In genomic region chr9:96318921-96319560, GRCh38 we compare ENCODE assay signal across 24 cellular contexts. TPM values are rescaled to one million over a fixed set of nuclear protein-coding genes. Genes with fewer than 3 reads are reported as not detected.
"Had no signal": no experiment of that assay in that cellular context is flagged by ENCODE, and none has a peak within 500 bp of the region (broad histone marks: within the 10 kb centered on the region; RNA-seq: fewer than 3 reads in every experiment).

No MANE protein-coding gene starts in this region.

- H3K9me3 ChIP-seq: colonic mucosa, esophagus muscularis mucosa, gastrocnemius medialis, left ventricle myocardium inferior, sigmoid colon had no signal

- H3K36me3 Mint-ChIP-seq: activated naive CD4-positive, alpha-beta T cell treated with anti-CD3 and anti-CD28 coated beads, Interleukin-2, amount 10 ng/mL, durations not matched to agents 7 days and 5 days; neural progenitor cell; stimulated activated naive B cell treated with anti-CD40 and anti-IgM and Interleukin-4, amounts not matched to agents 10 μg/mL and 1 μg/mL and 100 μg/mL, for 72 hours had no signal

- H2AFZ ChIP-seq: neural progenitor cell had no signal

- H3K9me3 Mint-ChIP-seq: activated CD4-positive, alpha-beta memory T cell treated with anti-CD3 and anti-CD28 coated beads for 36 hours; naive thymus-derived CD8-positive, alpha-beta T cell; neural progenitor cell had no signal

- H3K4me3 Mint-ChIP-seq: activated B cell treated with CpG ODN at 0.5 μM for 24 hours; activated CD4-positive, alpha-beta memory T cell treated with anti-CD3 and anti-CD28 coated beads for 36 hours; activated naive CD4-positive, alpha-beta T cell treated with anti-CD3 and anti-CD28 coated beads, Interleukin-2, amount 10 ng/mL, durations not matched to agents 7 days and 5 days; activated T-cell treated with anti-CD3 and anti-CD28 coated beads, Interleukin-2, amount 50 U/mL, for 72 hours; mesothelial cell of epicardium; naive thymus-derived CD8-positive, alpha-beta T cell; neural progenitor cell; stimulated activated naive B cell treated with anti-CD40 and anti-IgM and Interleukin-4, amounts not matched to agents 10 μg/mL and 1 μg/mL and 100 μg/mL, for 72 hours had no signal

- H3K4me1 ChIP-seq: colonic mucosa, gastrocnemius medialis, left ventricle myocardium inferior, upper lobe of left lung had no signal

- H3K4me2 ChIP-seq: neural progenitor cell had no signal

- ATAC-seq: activated T-cell treated with anti-CD3 and anti-CD28 coated beads, Interleukin-2, amount 50 U/mL, for 72 hours; gastrocnemius medialis; naive thymus-derived CD8-positive, alpha-beta T cell had no signal

- FAIRE-seq: bronchial epithelial cell had no signal

- H3K4me1 Mint-ChIP-seq: activated B cell treated with CpG ODN at 0.5 μM for 24 hours; activated naive CD4-positive, alpha-beta T cell treated with anti-CD3 and anti-CD28 coated beads, Interleukin-2, amount 10 ng/mL, durations not matched to agents 7 days and 5 days had no signal

- H3K27ac ChIP-seq: colonic mucosa, esophagus muscularis mucosa, gastrocnemius medialis, left ventricle myocardium inferior, neural progenitor cell, sigmoid colon, upper lobe of left lung had no signal

- H3K27ac Mint-ChIP-seq: activated B cell treated with CpG ODN at 0.5 μM for 24 hours; activated CD4-positive, alpha-beta memory T cell treated with anti-CD3 and anti-CD28 coated beads for 36 hours; activated naive CD4-positive, alpha-beta T cell treated with anti-CD3 and anti-CD28 coated beads, Interleukin-2, amount 10 ng/mL, durations not matched to agents 7 days and 5 days; activated T-cell treated with anti-CD3 and anti-CD28 coated beads, Interleukin-2, amount 50 U/mL, for 72 hours; mesothelial cell of epicardium; neural progenitor cell; stimulated activated naive B cell treated with anti-CD40 and anti-IgM and Interleukin-4, amounts not matched to agents 10 μg/mL and 1 μg/mL and 100 μg/mL, for 72 hours had no signal

- H3K36me3 ChIP-seq: colonic mucosa, gastrocnemius medialis, neural progenitor cell had no signal

- DNase-seq: activated B cell treated with CpG ODN at 0.5 μM for 24 hours; activated CD4-positive, alpha-beta memory T cell treated with anti-CD3 and anti-CD28 coated beads for 36 hours; activated CD4-positive, alpha-beta T cell treated with anti-CD3 and anti-CD28 coated beads for 4 hours; activated effector memory CD4-positive, alpha-beta T cell treated with Interleukin-2 at 50 U/mL for 16 hours; activated naive CD4-positive, alpha-beta T cell treated with anti-CD3 and anti-CD28 coated beads, Interleukin-2, amount 10 ng/mL, durations not matched to agents 7 days and 5 days; activated T-cell treated with anti-CD3 and anti-CD28 coated beads, Interleukin-2, amount 50 U/mL, for 72 hours; amygdala; colonic mucosa; gastrocnemius medialis; hypothalamus; left ventricle myocardium inferior; naive thymus-derived CD8-positive, alpha-beta T cell; retina; sigmoid colon; stimulated activated CD4-positive, alpha-beta T cell treated with anti-CD3 and anti-CD28 coated beads, Interleukin-2, amount 100 ng/mL, for 48 hours; stimulated activated CD8-positive, alpha-beta memory T cell treated with anti-CD3 and anti-CD28 coated beads, Interleukin-4, amount 100 ng/mL, for 48 hours; stimulated activated naive B cell treated with anti-CD40 and anti-IgM and Interleukin-4, amounts not matched to agents 10 μg/mL and 1 μg/mL and 100 μg/mL, for 72 hours; T1000; upper lobe of left lung had no signal

- H3K4me3 ChIP-seq: colonic mucosa, esophagus muscularis mucosa, gastrocnemius medialis, left ventricle myocardium inferior, neural progenitor cell, sigmoid colon, upper lobe of left lung had no signal

- H3K9ac ChIP-seq: neural progenitor cell had no signal

- H3K27me3 ChIP-seq: colonic mucosa, esophagus muscularis mucosa, gastrocnemius medialis, neural progenitor cell, sigmoid colon, upper lobe of left lung had no signal

- H3K27me3 Mint-ChIP-seq: activated CD4-positive, alpha-beta memory T cell treated with anti-CD3 and anti-CD28 coated beads for 36 hours had no signal

RNA-seq across cellular contexts. Expression of gene HSD17B3, which starts 17.1 kb away (rescaled TPM):
- total RNA-seq: activated B cell treated with CpG ODN at 0.5 μM for 24 hours; activated CD4-positive, alpha-beta memory T cell treated with anti-CD3 and anti-CD28 coated beads for 36 hours; colonic mucosa; gastrocnemius medialis; lung microvascular endothelial cell; mesothelial cell of epicardium had no signal
- polyA plus RNA-seq: naive thymus-derived CD8-positive, alpha-beta T cell had no signal
